ENCODE assay signal across 19 cellular contexts in genomic region chr17:1025733-1026598, GRCh38. TPM values are rescaled to one million over a fixed set of nuclear protein-coding genes. Genes with fewer than 3 reads are reported as not detected.
DNase-seq lines count a peak whose midpoint lies in the region; ATAC-seq and TF ChIP-seq lines count a peak whose summit lies in the region.
"Had no signal": no experiment of that assay in that cellular context is flagged by ENCODE, and none has a peak within 500 bp of the region (broad histone marks: within the 10 kb centered on the region; RNA-seq: fewer than 3 reads in every experiment).

No MANE protein-coding gene starts in this region.

- H3K36me3 Mint-ChIP-seq in GM23338 (ENCODE audit: low read depth) (no peaks in the 10 kb centered on the region), osteocyte (ENCODE audit: unreplicated experiment) (peaks cover 3% of the 10 kb centered on the region)
- peaks cover 10% of the 10 kb centered on the region for H3K36me3 Mint-ChIP-seq in activated T-helper 17 cell treated with anti-CD3 and anti-CD28 coated beads, Interleukin-2, amount 50 U/mL, for 72 hours (ENCODE audit: low read depth)

- TF ChIP-seq EP300 in esophagus muscularis mucosa (IDR thresholded peaks at IDR 0.05): no peak

- no peak overlapping the region for H3K4me3 Mint-ChIP-seq in GM23338
- H3K4me3 Mint-ChIP-seq in activated T-helper 17 cell treated with anti-CD3 and anti-CD28 coated beads, Interleukin-2, amount 50 U/mL, for 72 hours: no peak overlapping the region
- H3K4me3 Mint-ChIP-seq in osteocyte (ENCODE audit: unreplicated experiment): no peak overlapping the region
- H3K4me3 Mint-ChIP-seq: CD8-positive, alpha-beta memory T cell; HFFc6 had no signal

- TF ChIP-seq CTCF in GM23338 (conservative IDR thresholded peaks at IDR 0.05; ENCODE audit: low read depth in 2 of 2) (no peak), esophagus muscularis mucosa (IDR thresholded peaks at IDR 0.05) (no peak), osteocyte (IDR thresholded peaks at IDR 0.05) (no peak)

- H3K27me3 ChIP-seq in GM23338 (ENCODE audit: insufficient read depth) (no peaks in the 10 kb centered on the region), esophagus muscularis mucosa (no peaks in the 10 kb centered on the region)
- H3K27me3 ChIP-seq: BLaER1 had no signal

- no peaks in the 10 kb centered on the region for H3K9me3 ChIP-seq in esophagus muscularis mucosa
- H3K9me3 ChIP-seq: BLaER1 had no signal

- no peaks in the 10 kb centered on the region for H3K79me2 ChIP-seq in GM23338 (replicated peaks; ENCODE audit: insufficient read depth)

- no peaks in the 10 kb centered on the region for H3F3A ChIP-seq in GM23338 (replicated peaks; ENCODE audit: low read depth)

- H3K4me2 ChIP-seq in GM23338: no peak overlapping the region
- H3K4me2 ChIP-seq: BLaER1 had no signal

- no peak overlapping the region for H3K27ac ChIP-seq in GM23338 (ENCODE audit: low read depth)
- peak overlapping the region; percentile 4 to 87 (median 71) for H3K27ac ChIP-seq in esophagus muscularis mucosa (replicated peaks in 1 of 4)
- H3K27ac ChIP-seq: BLaER1, SK-N-MC had no signal

- H2AFZ ChIP-seq in GM23338: no peak overlapping the region

- no peaks in the 10 kb centered on the region; the same call in 1 of the 2 replicates for H4K20me1 ChIP-seq in GM23338 (replicated peaks; ENCODE audit: insufficient read depth)

- H3K36me3 ChIP-seq in GM23338 (ENCODE audit: insufficient read depth) (no peaks in the 10 kb centered on the region), esophagus muscularis mucosa (peaks cover 0 to 32% (median 15%) of the 10 kb centered on the region in 4 donors)

- 84% methylated on average over 12 of the region's 30 CpGs for WGBS in esophagus muscularis mucosa

- DNase-seq in GM23338 (ENCODE audit: low spot score) (no peak), esophagus muscularis mucosa (ENCODE audit: extremely low spot score) (no peak), osteocyte (ENCODE audit: extremely low spot score, unreplicated experiment) (no peak), GF-D8 (lab: John Stamatoyannopoulos, UW) (no peak), iPS-NIHi7 (ENCODE audit: extremely low spot score) (no peak)
- DNase-seq in stimulated activated CD4-positive, alpha-beta T cell treated with anti-CD3 and anti-CD28 coated beads, Interleukin-15, amount 100 ng/mL, for 24 hours: no peak
- no peak for DNase-seq in stimulated activated CD4-positive, alpha-beta T cell treated with anti-CD3 and anti-CD28 coated beads, Interleukin-4, amount 100 ng/mL, for 24 hours
- DNase-seq: CD8-positive, alpha-beta memory T cell; HFFc6; NCI-H1092 treated with DMSO at 0.1 percent for 48 hours; NCI-H146; NCI-H2029 treated with DMSO at 0.1 percent for 48 hours; NCI-H446 treated with DMSO at 0.1 percent for 48 hours; NCI-H748 treated with DMSO at 0.1 percent for 48 hours; NK-92 treated with Interleukin-12 subunit alpha and Interleukin-12 subunit beta, amount 100 ng/mL, for 24 hours; SHP77 had no signal

- H3K9me3 Mint-ChIP-seq in GM23338 (no peaks in the 10 kb centered on the region), osteocyte (ENCODE audit: unreplicated experiment) (no peaks in the 10 kb centered on the region)
- no peaks in the 10 kb centered on the region for H3K9me3 Mint-ChIP-seq in activated T-helper 17 cell treated with anti-CD3 and anti-CD28 coated beads, Interleukin-2, amount 50 U/mL, for 72 hours
- H3K9me3 Mint-ChIP-seq: CD8-positive, alpha-beta memory T cell; HFFc6 had no signal

- H3K27me3 Mint-ChIP-seq in GM23338 (ENCODE audit: insufficient read depth, low read depth, poor library complexity) (peaks cover 12% of the 10 kb centered on the region), osteocyte (ENCODE audit: unreplicated experiment) (no peaks in the 10 kb centered on the region)
- no peaks in the 10 kb centered on the region for H3K27me3 Mint-ChIP-seq in activated T-helper 17 cell treated with anti-CD3 and anti-CD28 coated beads, Interleukin-2, amount 50 U/mL, for 72 hours
- H3K27me3 Mint-ChIP-seq: CD8-positive, alpha-beta memory T cell had no signal

- no peak overlapping the region for H3K4me3 ChIP-seq in GM23338
- no peak overlapping the region for H3K4me3 ChIP-seq in esophagus muscularis mucosa
- H3K4me3 ChIP-seq: BLaER1, SK-N-MC had no signal

- H3K9me2 ChIP-seq in GM23338 (ENCODE audit: insufficient read depth): no peaks in the 10 kb centered on the region

- H3K4me1 ChIP-seq in GM23338 (ENCODE audit: insufficient read depth) (no peaks in the 10 kb centered on the region), esophagus muscularis mucosa (peaks cover 70 to 89% (median 81%) of the 10 kb centered on the region in 4 donors)

- peaks cover 3% of the 10 kb centered on the region; the same call in 1 of the 3 replicates for H3K4me1 Mint-ChIP-seq in GM23338
- peaks cover 4% of the 10 kb centered on the region for H3K4me1 Mint-ChIP-seq in activated T-helper 17 cell treated with anti-CD3 and anti-CD28 coated beads, Interleukin-2, amount 50 U/mL, for 72 hours
- peaks cover 18% of the 10 kb centered on the region for H3K4me1 Mint-ChIP-seq in osteocyte (ENCODE audit: unreplicated experiment)

- H3K27ac Mint-ChIP-seq in GM23338 (peak overlapping the region; percentile 57; the same call in 1 of the 2 replicates), osteocyte (ENCODE audit: unreplicated experiment) (peak overlapping the region; percentile 11)
- H3K27ac Mint-ChIP-seq in activated T-helper 17 cell treated with anti-CD3 and anti-CD28 coated beads, Interleukin-2, amount 50 U/mL, for 72 hours: peak overlapping the region; percentile 63
- H3K27ac Mint-ChIP-seq: HFFc6 had no signal

- intact Hi-C loops in esophagus muscularis mucosa (cut with DNase I): no loop called here

- no peak for TF ChIP-seq POLR2A in esophagus muscularis mucosa (IDR thresholded peaks at IDR 0.05; ENCODE audit: low read depth)

- no peak for ATAC-seq in GM23338
- ATAC-seq in activated T-helper 17 cell treated with anti-CD3 and anti-CD28 coated beads, Interleukin-2, amount 50 U/mL, for 72 hours (replicated peaks): no peak

TF ChIP-seq in GM23338, 12 proteins besides CTCF, POLR2A, EP300 and RAD21:
- TF ChIP-seq ZNF114 (CRISPR knock-in tag; IDR thresholded peaks at IDR 0.05) (no peak), STAT1 (IDR thresholded peaks at IDR 0.05; ENCODE audit: unreplicated experiment) (no peak)
TF ChIP-seq in GM23338: peak in this region for 0.

RNA-seq across cellular contexts. Expression of gene TIMM22, which starts 29.0 kb away (rescaled TPM):
- total RNA-seq in GM23338 (2014; rRNA removed; shearing (Covaris generic)): 23.1 and 24.4 TPM in 2 replicates
- polyA plus RNA-seq in GM23338 (2016; fragmentation: Nextera tagmentation; extraction: Ambion mirVana): 20.2 and 21.9 TPM in 2 replicates
- 10 to 100 TPM in 1 of 2 donors, 1 to 10 TPM in 1; 6.6 to 12.9 TPM for total RNA-seq in activated T-helper 17 cell treated with anti-CD3 and anti-CD28 coated beads, Interleukin-2, amount 50 U/mL, for 72 hours
- 10 to 100 TPM; 14.1 to 17.9 (median 15.8) TPM for total RNA-seq in esophagus muscularis mucosa
- 12.6 and 12.8 TPM in 2 replicates for total RNA-seq in osteocyte

RNA-seq across cellular contexts. Expression of gene NXN, which starts 46.4 kb away (rescaled TPM):
- 90.4 and 105 TPM in 2 replicates for total RNA-seq in GM23338 (2014; rRNA removed; shearing (Covaris generic))
- 31.8 and 36.2 TPM in 2 replicates for polyA plus RNA-seq in GM23338 (2016; fragmentation: Nextera tagmentation; extraction: Ambion mirVana)
- total RNA-seq in activated T-helper 17 cell treated with anti-CD3 and anti-CD28 coated beads, Interleukin-2, amount 50 U/mL, for 72 hours: under 1 TPM; 0.37 to 0.95 TPM
- 10 to 100 TPM; 37.0 to 65.6 (median 49.8) TPM for total RNA-seq in esophagus muscularis mucosa
- total RNA-seq in osteocyte: 123 and 131 TPM in 2 replicates

Comparison
In these comparisons a context has a peak if more than half of its experiments do, and no peak if none do; other contexts are left out.
1. H3K27ac Mint-ChIP-seq: peak in every context shown above with its lines; median percentile 63 in activated T-helper 17 cell treated with anti-CD3 and anti-CD28 coated beads, Interleukin-2, amount 50 U/mL, for 72 hours; 57 in GM23338; 11 in osteocyte.
2. RNA of gene NXN, which starts 46.4 kb away (total RNA-seq): 123 to 131 TPM in osteocyte, 90.4 to 105 TPM in GM23338 and 37.0 to 65.6 TPM in esophagus muscularis mucosa; 0.37 to 0.95 TPM in activated T-helper 17 cell treated with anti-CD3 and anti-CD28 coated beads, Interleukin-2, amount 50 U/mL, for 72 hours; every median in the first group is over 10 times any median in the second.